In the genomic region with DNA sequence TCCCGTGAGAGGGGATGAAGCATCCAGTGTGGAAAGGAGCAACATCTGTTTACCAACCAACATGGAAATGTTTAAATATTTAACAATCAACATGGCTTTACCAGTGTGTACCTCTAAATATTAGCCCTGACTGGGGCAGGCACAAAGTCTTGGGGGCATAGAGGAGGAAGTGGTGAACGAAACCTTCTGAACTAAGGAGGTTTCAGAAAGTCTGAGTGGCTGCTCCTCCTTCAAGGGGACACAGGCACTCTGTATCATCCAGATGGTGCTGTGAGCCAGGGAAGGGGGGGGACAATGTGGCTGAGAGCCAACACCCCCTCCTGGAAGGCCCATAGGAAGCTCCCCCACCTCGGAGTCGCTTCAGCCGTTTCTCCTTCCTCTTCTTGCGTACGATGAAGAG, we compare ENCODE assay signal across 27 cellular contexts.
DNase-seq lines count a peak whose midpoint lies in the region; ATAC-seq and TF ChIP-seq lines count a peak whose summit lies in the region.
"Had no signal": no experiment of that assay in that cellular context is flagged by ENCODE, and none has a peak within 500 bp of the region (broad histone marks: within the 10 kb centered on the region; RNA-seq: fewer than 3 reads in every experiment).

No MANE protein-coding gene starts in this region.

- no peak overlapping the region for H4K8ac ChIP-seq in neuronal stem cell (ENCODE audit: low read depth, low read length)

- H3K36me3 Mint-ChIP-seq in neural progenitor cell: no peaks in the 10 kb centered on the region
- H3K36me3 Mint-ChIP-seq: activated naive CD4-positive, alpha-beta T cell treated with anti-CD3 and anti-CD28 coated beads, Interleukin-2, amount 50 U/mL, for 72 hours had no signal

- peak; percentile 73 for ATAC-seq in GM18502 (IDR thresholded peaks at IDR 0.05; ENCODE audit: poor library complexity, unreplicated experiment)
- peak; percentile 58 for ATAC-seq in GM19351 (IDR thresholded peaks at IDR 0.05; ENCODE audit: unreplicated experiment)
- peak; percentile 74 for ATAC-seq in HG03432 (IDR thresholded peaks at IDR 0.05; ENCODE audit: unreplicated experiment)
- no peak for ATAC-seq in HG03139 (IDR thresholded peaks at IDR 0.05; ENCODE audit: unreplicated experiment)
- ATAC-seq: activated naive CD4-positive, alpha-beta T cell treated with anti-CD3 and anti-CD28 coated beads, Interleukin-2, amount 50 U/mL, for 72 hours; K562 had no signal

- no peaks in the 10 kb centered on the region for H3K79me1 ChIP-seq in neuronal stem cell (ENCODE audit: low read depth, low read length)

- H3K4ac ChIP-seq in neuronal stem cell (ENCODE audit: low read length): no peak overlapping the region

- H3K27me3 Mint-ChIP-seq in neural progenitor cell (ENCODE audit: insufficient read depth, low read depth): peaks cover 5% of the 10 kb centered on the region

- H2BK12ac ChIP-seq in neuronal stem cell (ENCODE audit: low read length): no peak overlapping the region

- H2BK15ac ChIP-seq in neuronal stem cell (ENCODE audit: low read length): no peak overlapping the region

- H4K20me1 ChIP-seq in neural progenitor cell (ENCODE audit: low read depth): peaks cover under 1% of the 10 kb centered on the region

- no CpG with 5 or more reads among the region's 7 CpGs for WGBS in neuronal stem cell (ENCODE audit: extremely low coverage in 2 of 2, insufficient read length in 2 of 2, insufficient replicate concordance in 1 of 2), 2 donors

- peaks cover 0 to 45% (median 3%) of the 10 kb centered on the region in 3 experiments for H3K27me3 ChIP-seq in neuronal stem cell (ENCODE audit: control insufficient read depth in 3 of 3, insufficient read depth in 3 of 3, low read depth in 1 of 3, low read length in 3 of 3)
- H3K27me3 ChIP-seq in neural progenitor cell: no peaks in the 10 kb centered on the region
- H3K27me3 ChIP-seq: ascending aorta, sigmoid colon had no signal

- no peak for TF ChIP-seq CTCF in neural progenitor cell (IDR thresholded peaks at IDR 0.05)

- no peak overlapping the region for H3K18ac ChIP-seq in neuronal stem cell (ENCODE audit: low read length)

- H3K4me3 Mint-ChIP-seq in neural progenitor cell: no peak overlapping the region
- H3K4me3 Mint-ChIP-seq: activated B cell treated with CpG ODN at 0.5 μM for 24 hours, HFFc6 had no signal

- H3K27ac Mint-ChIP-seq in neural progenitor cell: no peak overlapping the region
- H3K27ac Mint-ChIP-seq: activated B cell treated with CpG ODN at 0.5 μM for 24 hours; activated naive CD4-positive, alpha-beta T cell treated with anti-CD3 and anti-CD28 coated beads, Interleukin-2, amount 50 U/mL, for 72 hours; HFFc6 had no signal

- H3K9me3 Mint-ChIP-seq in neural progenitor cell: no peaks in the 10 kb centered on the region
- H3K9me3 Mint-ChIP-seq: activated B cell treated with CpG ODN at 0.5 μM for 24 hours; activated naive CD4-positive, alpha-beta T cell treated with anti-CD3 and anti-CD28 coated beads, Interleukin-2, amount 50 U/mL, for 72 hours; HFFc6 had no signal

- H3F3A ChIP-seq in neural progenitor cell (ENCODE audit: low read depth): peaks cover under 1% of the 10 kb centered on the region

- H3K4me2 ChIP-seq in neuronal stem cell (ENCODE audit: insufficient read depth, low read length, poor library complexity, severe bottlenecking) (no peak overlapping the region), neural progenitor cell (no peak overlapping the region)

- H3K9ac ChIP-seq in neuronal stem cell (ENCODE audit: low read depth, low read length, poor library complexity): no peak overlapping the region
- no peak overlapping the region for H3K9ac ChIP-seq in neural progenitor cell
- H3K9ac ChIP-seq: GM23248 had no signal

- H3K36me3 ChIP-seq in neuronal stem cell (replicated peaks in 1 of 2; ENCODE audit: control insufficient read depth in 2 of 2, insufficient read depth in 2 of 2, low read length in 2 of 2) (no peaks in the 10 kb centered on the region), neural progenitor cell (no peaks in the 10 kb centered on the region)
- H3K36me3 ChIP-seq: ascending aorta, prostate gland, tibial artery had no signal

- H3K14ac ChIP-seq in neuronal stem cell (ENCODE audit: low read length): no peak overlapping the region

- no peak overlapping the region for H4K91ac ChIP-seq in neuronal stem cell (ENCODE audit: low read depth, low read length, poor library complexity)

- no peak overlapping the region for H2AK5ac ChIP-seq in neuronal stem cell (ENCODE audit: low read depth, low read length)

- no peak overlapping the region for H3K27ac ChIP-seq in neuronal stem cell (replicated peaks; ENCODE audit: low read length)
- no peak overlapping the region for H3K27ac ChIP-seq in neural progenitor cell
- H3K27ac ChIP-seq: ascending aorta, C4-2B, GM23248, prostate gland, sigmoid colon, stomach, tibial artery had no signal

- peak overlapping the region; percentile 39 for H3K23ac ChIP-seq in neuronal stem cell (ENCODE audit: low read depth, low read length, poor library complexity)

- H3K9me3 ChIP-seq in neuronal stem cell (replicated peaks in 1 of 2; ENCODE audit: control insufficient read depth in 2 of 2, insufficient read depth in 1 of 2, low read depth in 1 of 2, low read length in 2 of 2) (no peaks in the 10 kb centered on the region), neural progenitor cell (ENCODE audit: low read depth) (no peaks in the 10 kb centered on the region)
- H3K9me3 ChIP-seq: ascending aorta, prostate gland, sigmoid colon, stomach, tibial artery had no signal

- H2AFZ ChIP-seq in neuronal stem cell (ENCODE audit: low read length) (no peak overlapping the region), neural progenitor cell (replicated peaks) (no peak overlapping the region)
- H2AFZ ChIP-seq: GM23248 had no signal

- H3K79me2 ChIP-seq in neural progenitor cell (ENCODE audit: low read depth): no peaks in the 10 kb centered on the region

- H3K4me1 Mint-ChIP-seq in neural progenitor cell: peaks cover 14% of the 10 kb centered on the region
- H3K4me1 Mint-ChIP-seq: activated B cell treated with CpG ODN at 0.5 μM for 24 hours had no signal

- no peak overlapping the region for H2BK120ac ChIP-seq in neuronal stem cell (ENCODE audit: low read depth, low read length)

- DNase-seq in neuronal stem cell (ENCODE audit: low spot score) (no peak), cortex of kidney (lab: John Stamatoyannopoulos, UW) (no peak), neural progenitor cell (ENCODE audit: low spot score) (no peak), HT-29 (ENCODE audit: low spot score) (no peak)
- DNase-seq: activated B cell treated with CpG ODN at 0.5 μM for 24 hours; activated CD8-positive, alpha-beta memory T cell treated with anti-CD3 and anti-CD28 coated beads, Interleukin-2, amount 50 U/mL, for 4 hours; caudate nucleus; glutamatergic neuron; GM23248; HFFc6; NCI-H146; NCI-H510A treated with DMSO at 0.1 percent for 48 hours; SHP77; sigmoid colon; stimulated activated CD4-positive, alpha-beta T cell treated with anti-CD3 and anti-CD28 coated beads, Interleukin-15, amount 100 ng/mL, for 24 hours; stomach; SW 1271 had no signal

- peaks cover 1 to 9% of the 10 kb centered on the region in 2 donors for H3K4me1 ChIP-seq in neuronal stem cell (ENCODE audit: control insufficient read depth in 2 of 2, insufficient read depth in 1 of 2, low read depth in 1 of 2, low read length in 2 of 2)
- peaks cover under 1% of the 10 kb centered on the region for H3K4me1 ChIP-seq in neural progenitor cell
- H3K4me1 ChIP-seq: ascending aorta, prostate gland, sigmoid colon, stomach, tibial artery had no signal

- H2BK5ac ChIP-seq in neuronal stem cell (ENCODE audit: low read length): no peak overlapping the region

- no peak overlapping the region for H3K4me3 ChIP-seq in neuronal stem cell (ENCODE audit: low read length in 2 of 2)
- no peak overlapping the region for H3K4me3 ChIP-seq in neural progenitor cell
- H3K4me3 ChIP-seq: ascending aorta, GM23248, K562, prostate gland, sigmoid colon, stomach, tibial artery had no signal
